Comparison of ENCODE assay signal across 8 cellular contexts in the genomic region with DNA sequence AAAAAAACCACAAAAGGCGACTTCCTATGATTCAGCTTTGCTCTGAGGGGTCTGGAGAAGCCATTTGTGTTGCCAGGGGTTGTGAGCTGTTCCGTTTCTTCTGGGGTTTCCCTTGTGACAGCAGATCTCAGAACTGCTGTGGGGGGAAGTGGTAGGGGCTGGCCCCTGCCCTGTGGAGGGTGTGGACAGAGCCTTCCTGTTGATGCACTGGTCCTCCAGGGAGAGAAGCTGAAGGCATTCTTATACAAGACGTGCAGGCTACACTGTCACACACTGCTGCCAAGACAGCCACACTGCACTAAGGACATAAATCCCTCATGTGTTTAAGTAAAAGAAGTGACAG. TPM values are rescaled to one million over a fixed set of nuclear protein-coding genes. Genes with fewer than 3 reads are reported as not detected.
DNase-seq lines count a peak whose midpoint lies in the region; ATAC-seq and TF ChIP-seq lines count a peak whose summit lies in the region.

No MANE protein-coding gene starts in this region.

- ATAC-seq in GM18861 (IDR thresholded peaks at IDR 0.05; ENCODE audit: unreplicated experiment) = peak; percentile 95
- peak; percentile 81 for ATAC-seq in HG02798 (IDR thresholded peaks at IDR 0.05; ENCODE audit: poor library complexity, unreplicated experiment)
- no peak for ATAC-seq in omental fat pad (ENCODE audit: low FRiP score)

- peak; percentile 60 for DNase-seq in coronary artery (ENCODE audit: low spot score)
- peak; percentile 77 for DNase-seq in stimulated activated CD8-positive, alpha-beta memory T cell treated with anti-CD3 and anti-CD28 coated beads, Interleukin-4, amount 100 ng/mL, for 48 hours
- no peak for DNase-seq in omental fat pad (ENCODE audit: low spot score)
- no peak for DNase-seq in NCI-H345 (lab: John Stamatoyannopoulos, UW)
- DNase-seq in T-helper 9 cell = no peak

- H3K36me3 ChIP-seq in OCI-LY3 (replicated peaks; ENCODE audit: low read depth, low read length) = no peaks in the 10 kb centered on the region

- H3K9ac ChIP-seq in OCI-LY3 (ENCODE audit: low read length) = peak overlapping the region; percentile 59

- no peak for TF ChIP-seq CTCF in OCI-LY3 (IDR thresholded peaks at IDR 0.05; ENCODE audit: low read depth, low read length)
- TF ChIP-seq CTCF in coronary artery (IDR thresholded peaks at IDR 0.05) = no peak
- TF ChIP-seq CTCF in omental fat pad (IDR thresholded peaks at IDR 0.05) = no peak

- peak overlapping the region; percentile 81 for H3K4me2 ChIP-seq in OCI-LY3 (ENCODE audit: low read length)

- H3K4me3 ChIP-seq in OCI-LY3 (ENCODE audit: low read length) (peak overlapping the region; percentile 12; the same call in 1 of the 2 replicates), coronary artery (no peak overlapping the region)

- peak overlapping the region; percentile 31; the same call in 1 of the 2 replicates for H2AFZ ChIP-seq in OCI-LY3 (ENCODE audit: low read depth, low read length)

- no peaks in the 10 kb centered on the region for H3K79me2 ChIP-seq in OCI-LY3 (ENCODE audit: low read length)

- no peaks in the 10 kb centered on the region for H3K27me3 ChIP-seq in OCI-LY3 (ENCODE audit: low read depth, low read length)

- H3K27ac ChIP-seq in OCI-LY3 (ENCODE audit: low read length) = peak overlapping the region; percentile 67
- peak overlapping the region in 1 of 2 donors; percentile 47 for H3K27ac ChIP-seq in coronary artery

- H3K9me3 ChIP-seq in OCI-LY3 (ENCODE audit: insufficient read depth, low read length) = no peaks in the 10 kb centered on the region

- H4K20me1 ChIP-seq in OCI-LY3 (ENCODE audit: insufficient read depth, low read length) = no peaks in the 10 kb centered on the region

- H3K4me1 ChIP-seq in OCI-LY3 (ENCODE audit: low read length) = peaks cover 21% of the 10 kb centered on the region

RNA-seq across cellular contexts. Expression of a gene that starts 17.3 kb away (rescaled TPM):
- total RNA-seq in omental fat pad = 10 to 100 TPM; 22.0 to 45.8 (median 37.9) TPM

RNA-seq across cellular contexts. Expression of a gene that starts 44.0 kb away (rescaled TPM):
- total RNA-seq in omental fat pad = 1 to 10 TPM in 2 of 4 donors, under 1 TPM in 2; 0.79 to 1.3 (median 0.96) TPM

Comparison
In these comparisons a context has a peak if more than half of its experiments do, and no peak if none do; other contexts are left out.
1. DNase-seq: peak in coronary artery (single experiment) and stimulated activated CD8-positive, alpha-beta memory T cell treated with anti-CD3 and anti-CD28 coated beads, Interleukin-4, amount 100 ng/mL, for 48 hours (single experiment); none in omental fat pad (single experiment), NCI-H345 (single experiment) and T-helper 9 cell (single experiment).